8 cellular contexts compared by ENCODE assay signal in the genomic region with DNA sequence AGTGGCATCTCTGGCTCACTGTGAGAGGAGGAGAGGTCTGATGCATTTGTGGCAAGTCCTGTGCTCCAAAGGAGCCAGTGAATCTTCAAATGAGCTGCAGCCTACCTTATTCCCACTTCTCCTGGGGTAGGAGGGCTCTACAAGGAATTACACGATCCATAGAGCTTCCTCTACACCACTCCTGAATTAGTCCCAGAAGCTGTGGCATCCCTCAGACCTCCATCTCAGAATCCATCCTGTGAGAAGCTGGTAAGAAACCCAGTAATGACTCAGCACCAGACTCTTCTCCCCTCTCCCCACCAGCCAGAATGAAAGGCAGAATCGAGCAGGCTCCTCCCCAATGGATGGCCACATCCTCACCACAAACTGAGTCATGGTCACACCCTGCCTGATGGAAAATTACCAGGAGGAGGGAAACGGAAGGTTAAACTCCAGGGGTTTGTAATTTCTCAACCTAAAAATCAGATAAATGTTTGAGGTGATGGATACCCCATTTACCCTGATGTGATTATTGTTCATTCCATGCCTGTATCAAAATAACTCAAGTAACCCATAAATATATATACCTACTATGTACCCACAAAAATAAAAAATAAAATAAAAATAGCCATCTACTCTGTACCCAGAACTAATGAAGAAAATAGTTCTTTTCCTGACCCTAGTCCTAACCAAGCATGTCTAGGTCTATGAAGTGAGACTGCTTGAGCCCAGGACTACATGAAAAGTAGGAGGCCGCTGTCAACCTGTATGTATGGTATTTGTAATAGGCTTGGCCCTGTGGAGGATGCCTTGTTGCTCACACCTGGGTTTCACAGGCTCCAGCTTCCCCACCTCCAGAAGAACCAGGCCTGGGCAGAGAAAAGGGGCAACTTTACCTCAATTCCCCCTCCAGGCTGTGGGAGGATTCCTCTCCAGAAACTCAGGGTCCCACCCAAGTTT. TPM values are rescaled to one million over a fixed set of nuclear protein-coding genes. Genes with fewer than 3 reads are reported as not detected.
DNase-seq lines count a peak whose midpoint lies in the region; ATAC-seq, FAIRE-seq and TF ChIP-seq lines count a peak whose summit lies in the region.

No MANE protein-coding gene starts in this region.

- peak; percentile 83 for ATAC-seq in HG02759 (IDR thresholded peaks at IDR 0.05; ENCODE audit: unreplicated experiment)

- peak; percentile 57 for FAIRE-seq in GM12891 (lab: Jason Lieb, UNC)
- no peak for FAIRE-seq in small intestine (lab: Jason Lieb, UNC)

- WGBS in small intestine, 3 donors, result 42 to 48% (median 43%) methylated on average over 4 of the region's 4 CpGs

- peak overlapping the region; percentile 23; the same call in 1 of the 2 replicates for H3K4me2 ChIP-seq in OCI-LY3 (ENCODE audit: low read length)

- no peak overlapping the region for H3K4me3 ChIP-seq in OCI-LY3 (ENCODE audit: low read length)
- H3K4me3 ChIP-seq in small intestine (ENCODE audit: low read depth in 1 of 2, low read length in 2 of 2), result no peak overlapping the region

- H3K9me3 ChIP-seq in OCI-LY3 (ENCODE audit: insufficient read depth, low read length) (no peaks in the 10 kb centered on the region), small intestine (ENCODE audit: control insufficient read depth, low read depth) (no peaks in the 10 kb centered on the region)

- DNase-seq in GM12891 (ENCODE audit: insufficient read length, low spot score) (peak; percentile 30), fibroblast of the conjunctiva (ENCODE audit: low read depth) (peak; percentile 96), small intestine (peak; percentile 77), D341Med (ENCODE audit: low spot score) (no peak), NCI-H1694 treated with DMSO at 0.1 percent for 48 hours (lab: John Stamatoyannopoulos, UW) (no peak)
- DNase-seq in activated T-cell treated with anti-CD3 and anti-CD28 coated beads, Interleukin-2, amount 50 U/mL, for 1 hour, result peak; percentile 29

- no peaks in the 10 kb centered on the region; the same call in 1 of the 2 replicates for H3K79me2 ChIP-seq in OCI-LY3 (ENCODE audit: low read length)

- H3K9ac ChIP-seq in OCI-LY3 (ENCODE audit: low read length), result no peak overlapping the region

- TF ChIP-seq POLR2A in GM12891 (IDR thresholded peaks at IDR 0.05; ENCODE audit: low read depth, low read length), result 0 out of 2 replicates have a peak, but pooled peaks have one; percentile 41

- H3K27me3 ChIP-seq in OCI-LY3 (ENCODE audit: low read depth, low read length), result no peaks in the 10 kb centered on the region
- H3K27me3 ChIP-seq in small intestine (ENCODE audit: control insufficient read depth in 2 of 2, insufficient read depth in 2 of 2, low read length in 2 of 2), result no peaks in the 10 kb centered on the region

- no peaks in the 10 kb centered on the region; the same call in 1 of the 2 replicates for H4K20me1 ChIP-seq in OCI-LY3 (ENCODE audit: insufficient read depth, low read length)

- H3K4me1 ChIP-seq in OCI-LY3 (ENCODE audit: low read length) (peaks cover 11% of the 10 kb centered on the region), small intestine (ENCODE audit: control insufficient read depth in 2 of 2, insufficient read depth in 1 of 2, low read depth in 1 of 2, low read length in 1 of 2) (peaks cover 2 to 12% of the 10 kb centered on the region in 2 donors)

- no peak overlapping the region for H2AFZ ChIP-seq in OCI-LY3 (ENCODE audit: low read depth, low read length)

- TF ChIP-seq CTCF in OCI-LY3 (IDR thresholded peaks at IDR 0.05; ENCODE audit: low read depth, low read length), result no peak

- no peak overlapping the region for H3K27ac ChIP-seq in OCI-LY3 (ENCODE audit: low read length)
- peak overlapping the region in 1 of 2 donors; percentile 81 for H3K27ac ChIP-seq in small intestine (ENCODE audit: low read depth in 1 of 2, low read length in 1 of 2)

- H3K36me3 ChIP-seq in OCI-LY3 (replicated peaks; ENCODE audit: low read depth, low read length) (peaks cover 31% of the 10 kb centered on the region), small intestine (ENCODE audit: control insufficient read depth in 2 of 2, insufficient read depth in 2 of 2, low read length in 2 of 2) (peaks cover 7% of the 10 kb centered on the region in 2 donors)

TF ChIP-seq in GM12891, 5 proteins besides CTCF, POLR2A, EP300 and RAD21:
- TF ChIP-seq SPI1 (IDR thresholded peaks at IDR 0.05; ENCODE audit: low read depth, low read length) (no peak), TAF1 (IDR thresholded peaks at IDR 0.05; ENCODE audit: low read depth, low read length) (no peak; the same call in 1 of the 2 replicates), POLR2AphosphoS5 (IDR thresholded peaks at IDR 0.05; ENCODE audit: low read depth, low read length) (no peak), PAX5 (IDR thresholded peaks at IDR 0.05; ENCODE audit: insufficient read depth, low read length, severe bottlenecking) (no peak), POU2F2 (IDR thresholded peaks at IDR 0.05; ENCODE audit: low read depth, low read length) (peak; percentile 47; the same call in 1 of the 2 replicates)

RNA-seq across cellular contexts. Expression of a gene that starts 6.6 kb away (rescaled TPM):
- 1,892 TPM for polyA plus RNA-seq in GM12891 (2012; ENCODE audit: low read depth, missing spikeins)
- 100 to 1,000 TPM; 243 to 362 (median 254) TPM for polyA plus RNA-seq in small intestine

RNA-seq across cellular contexts. Expression of a gene that starts 34.8 kb away (rescaled TPM):
- 32.6 TPM for polyA plus RNA-seq in GM12891 (2012; ENCODE audit: low read depth, missing spikeins)
- polyA plus RNA-seq in small intestine, result 10 to 100 TPM; 22.7 to 81.2 (median 73.0) TPM

RNA-seq across cellular contexts. Expression of a gene that starts 40.0 kb away (rescaled TPM):
- 0.19 TPM for polyA plus RNA-seq in GM12891 (2012; ENCODE audit: low read depth, missing spikeins)
- 1 to 10 TPM in 2 of 3 donors, under 1 TPM in 1; 0.67 to 7.0 (median 1.4) TPM for polyA plus RNA-seq in small intestine

Comparison
In these comparisons a context has a peak if more than half of its experiments do, and no peak if none do; other contexts are left out.
1. DNase-seq: peak in GM12891 (single experiment), activated T-cell treated with anti-CD3 and anti-CD28 coated beads, Interleukin-2, amount 50 U/mL, for 1 hour (single experiment), fibroblast of the conjunctiva (single experiment) and small intestine (single experiment); none in D341Med (single experiment) and NCI-H1694 treated with DMSO at 0.1 percent for 48 hours (single experiment).